1 cellular context compared by ENCODE assay signal in the genomic region with DNA sequence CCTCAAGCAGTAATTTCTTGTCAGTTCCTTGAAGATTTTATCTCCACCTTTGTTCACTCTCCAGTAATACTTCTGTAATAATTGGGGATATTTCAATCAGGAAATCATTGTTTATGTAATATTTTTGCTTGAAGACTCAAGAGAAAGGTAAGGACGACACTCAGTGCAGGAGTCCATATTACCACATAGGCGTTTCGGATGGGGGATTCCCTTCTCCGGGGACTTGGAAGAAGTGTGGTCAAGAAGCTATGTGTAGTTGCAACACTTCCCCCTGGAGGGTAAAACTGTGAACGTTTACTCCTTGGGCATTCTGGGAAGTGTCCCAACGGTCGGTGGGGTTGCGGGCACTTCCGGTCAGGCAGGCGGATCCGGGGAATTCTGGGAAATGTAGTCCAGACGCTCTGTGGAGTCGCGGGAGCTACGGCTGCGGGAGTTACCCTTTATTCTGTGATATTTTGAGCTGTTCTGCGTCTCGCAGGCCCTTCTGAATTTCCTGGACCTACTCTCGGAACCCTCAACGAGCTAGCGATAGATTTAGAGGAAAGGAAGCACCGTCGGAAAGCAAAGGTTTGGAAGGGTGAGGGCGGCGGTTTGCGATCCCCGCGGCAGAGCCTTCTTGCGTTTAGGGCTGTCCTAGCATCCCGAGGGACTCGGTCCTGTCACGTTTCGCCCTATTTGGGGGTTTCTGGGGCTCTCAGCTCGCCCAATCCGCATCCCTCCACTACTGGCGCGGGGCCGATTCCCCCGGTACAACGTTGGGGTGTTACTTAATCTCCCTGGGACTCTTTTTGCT.
TF ChIP-seq lines count a peak whose summit lies in the region.

Gene ZNF221, plus strand, starts transcription at position 395 of the 793 bp plus-strand sequence. CDS start 11,499 bp downstream, outside the sequence.

TF ChIP-seq in GM12878, 131 proteins besides CTCF, POLR2A, EP300 and RAD21 (continued from another document):
- TF ChIP-seq ZNF592 (IDR thresholded peaks at IDR 0.05) (peak; percentile 94), FOXM1 (IDR thresholded peaks at IDR 0.05; ENCODE audit: low read depth, low read length) (no peak), NR2C2 (IDR thresholded peaks at IDR 0.05; ENCODE audit: borderline replicate concordance, control insufficient read depth, insufficient read length, low read depth) (no peak), YY1 (IDR thresholded peaks at IDR 0.05; ENCODE audit: low read depth, low read length) (peak; percentile 80), HDAC6 (IDR thresholded peaks at IDR 0.05; ENCODE audit: unreplicated experiment) (no peak), ZBTB11 (CRISPR knock-in tag; IDR thresholded peaks at IDR 0.05) (0 out of 2 replicates have a peak, but pooled peaks have one; percentile 25), BMI1 (IDR thresholded peaks at IDR 0.05; ENCODE audit: borderline replicate concordance) (no peak), STAT1 (conservative IDR thresholded peaks at IDR 0.05) (peak; percentile 62; the same call in 1 of the 2 replicates), POLR2AphosphoS5 (IDR thresholded peaks at IDR 0.05; ENCODE audit: low read length) (peak; percentile 32; the same call in 1 of the 2 replicates), EGR1 (IDR thresholded peaks at IDR 0.05; ENCODE audit: borderline replicate concordance in 1 of 2, low read depth in 2 of 2, low read length in 2 of 2) (no peak), YBX1 (IDR thresholded peaks at IDR 0.05) (no peak), POU2F2 (IDR thresholded peaks at IDR 0.05; ENCODE audit: borderline replicate concordance, low read depth, low read length) (no peak), RFX5 (IDR thresholded peaks at IDR 0.05; ENCODE audit: low read depth, low read length) (no peak), TBL1XR1 (IDR thresholded peaks at IDR 0.05; ENCODE audit: low read depth, low read length) (no peak), PBX3 (IDR thresholded peaks at IDR 0.05; ENCODE audit: insufficient replicate concordance, low read depth, low read length) (no peak), ZNF274 (IDR thresholded peaks at IDR 0.05; ENCODE audit: insufficient read depth, insufficient read length) (no peak)
- TF ChIP-seq, protein P1, sequence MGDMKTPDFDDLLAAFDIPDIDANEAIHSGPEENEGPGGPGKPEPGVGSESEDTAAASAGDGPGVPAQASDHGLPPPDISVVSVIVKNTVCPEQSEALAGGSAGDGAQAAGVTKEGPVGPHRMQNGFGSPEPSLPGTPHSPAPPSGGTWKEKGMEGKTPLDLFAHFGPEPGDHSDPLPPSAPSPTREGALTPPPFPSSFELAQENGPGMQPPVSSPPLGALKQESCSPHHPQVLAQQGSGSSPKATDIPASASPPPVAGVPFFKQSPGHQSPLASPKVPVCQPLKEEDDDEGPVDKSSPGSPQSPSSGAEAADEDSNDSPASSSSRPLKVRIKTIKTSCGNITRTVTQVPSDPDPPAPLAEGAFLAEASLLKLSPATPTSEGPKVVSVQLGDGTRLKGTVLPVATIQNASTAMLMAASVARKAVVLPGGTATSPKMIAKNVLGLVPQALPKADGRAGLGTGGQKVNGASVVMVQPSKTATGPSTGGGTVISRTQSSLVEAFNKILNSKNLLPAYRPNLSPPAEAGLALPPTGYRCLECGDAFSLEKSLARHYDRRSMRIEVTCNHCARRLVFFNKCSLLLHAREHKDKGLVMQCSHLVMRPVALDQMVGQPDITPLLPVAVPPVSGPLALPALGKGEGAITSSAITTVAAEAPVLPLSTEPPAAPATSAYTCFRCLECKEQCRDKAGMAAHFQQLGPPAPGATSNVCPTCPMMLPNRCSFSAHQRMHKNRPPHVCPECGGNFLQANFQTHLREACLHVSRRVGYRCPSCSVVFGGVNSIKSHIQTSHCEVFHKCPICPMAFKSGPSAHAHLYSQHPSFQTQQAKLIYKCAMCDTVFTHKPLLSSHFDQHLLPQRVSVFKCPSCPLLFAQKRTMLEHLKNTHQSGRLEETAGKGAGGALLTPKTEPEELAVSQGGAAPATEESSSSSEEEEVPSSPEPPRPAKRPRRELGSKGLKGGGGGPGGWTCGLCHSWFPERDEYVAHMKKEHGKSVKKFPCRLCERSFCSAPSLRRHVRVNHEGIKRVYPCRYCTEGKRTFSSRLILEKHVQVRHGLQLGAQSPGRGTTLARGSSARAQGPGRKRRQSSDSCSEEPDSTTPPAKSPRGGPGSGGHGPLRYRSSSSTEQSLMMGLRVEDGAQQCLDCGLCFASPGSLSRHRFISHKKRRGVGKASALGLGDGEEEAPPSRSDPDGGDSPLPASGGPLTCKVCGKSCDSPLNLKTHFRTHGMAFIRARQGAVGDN (IDR thresholded peaks at IDR 0.05): peak; percentile 54
- TF ChIP-seq, protein P2, sequence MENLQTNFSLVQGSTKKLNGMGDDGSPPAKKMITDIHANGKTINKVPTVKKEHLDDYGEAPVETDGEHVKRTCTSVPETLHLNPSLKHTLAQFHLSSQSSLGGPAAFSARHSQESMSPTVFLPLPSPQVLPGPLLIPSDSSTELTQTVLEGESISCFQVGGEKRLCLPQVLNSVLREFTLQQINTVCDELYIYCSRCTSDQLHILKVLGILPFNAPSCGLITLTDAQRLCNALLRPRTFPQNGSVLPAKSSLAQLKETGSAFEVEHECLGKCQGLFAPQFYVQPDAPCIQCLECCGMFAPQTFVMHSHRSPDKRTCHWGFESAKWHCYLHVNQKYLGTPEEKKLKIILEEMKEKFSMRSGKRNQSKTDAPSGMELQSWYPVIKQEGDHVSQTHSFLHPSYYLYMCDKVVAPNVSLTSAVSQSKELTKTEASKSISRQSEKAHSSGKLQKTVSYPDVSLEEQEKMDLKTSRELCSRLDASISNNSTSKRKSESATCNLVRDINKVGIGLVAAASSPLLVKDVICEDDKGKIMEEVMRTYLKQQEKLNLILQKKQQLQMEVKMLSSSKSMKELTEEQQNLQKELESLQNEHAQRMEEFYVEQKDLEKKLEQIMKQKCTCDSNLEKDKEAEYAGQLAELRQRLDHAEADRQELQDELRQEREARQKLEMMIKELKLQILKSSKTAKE (IDR thresholded peaks at IDR 0.05; ENCODE audit: low read depth, poor library complexity, severe bottlenecking): no peak
